In genomic region chr6:32095338-32096086, GRCh38 we compare ENCODE assay signal across 16 cellular contexts. TPM values are rescaled to one million over a fixed set of nuclear protein-coding genes. Genes with fewer than 3 reads are reported as not detected.
A peak's percentile ranks its signal among the peaks of the same experiment; 100 is the strongest.
DNase-seq lines count a peak whose midpoint lies in the region; ATAC-seq and TF ChIP-seq lines count a peak whose summit lies in the region.
"Had no signal": no experiment of that assay in that cellular context is flagged by ENCODE, and none has a peak within 500 bp of the region (broad histone marks: within the 10 kb centered on the region; RNA-seq: fewer than 3 reads in every experiment).

No MANE protein-coding gene starts in this region.

- H3K9me3 Mint-ChIP-seq in natural killer cell treated with Interleukin-12 subunit alpha and Interleukin-12 subunit beta and Interleukin-15 and Interleukin-18, amount 100 ng/mL, for 72 hours: no peaks in the 10 kb centered on the region
- no peaks in the 10 kb centered on the region for H3K9me3 Mint-ChIP-seq in natural killer cell

- H3K4me3 ChIP-seq in brain microvascular endothelial cell (ENCODE audit: low read depth, low read length) (no peak overlapping the region), mesenchymal stem cell (ENCODE audit: insufficient read depth in 1 of 2, low read depth in 1 of 2, low read length in 2 of 2) (no peak overlapping the region)

- no peaks in the 10 kb centered on the region for H3K9me3 ChIP-seq in mesenchymal stem cell (ENCODE audit: control insufficient read depth, low read length)

- DNase-seq in natural killer cell treated with Interleukin-12 subunit alpha and Interleukin-12 subunit beta and Interleukin-15 and Interleukin-18, amount 100 ng/mL, for 72 hours (ENCODE audit: low spot score): no peak
- DNase-seq in natural killer cell: no peak
- DNase-seq in brain microvascular endothelial cell: no peak
- DNase-seq in mesenchymal stem cell: no peak
- DNase-seq in Ammon's horn (ENCODE audit: low spot score): no peak
- DNase-seq in activated CD4-positive, CD25-positive, alpha-beta regulatory T cell (lab: John Stamatoyannopoulos, UW): no peak
- DNase-seq in stimulated activated CD4-positive, alpha-beta T cell treated with anti-CD3 and anti-CD28 coated beads, Interleukin-1b, Interleukin-23, amount 100 ng/mL, for 48 hours: no peak
- DNase-seq in ecto neural progenitor cell (ENCODE audit: low spot score): no peak
- DNase-seq: activated CD8-positive, alpha-beta memory T cell treated with anti-CD3 and anti-CD28 coated beads for 24 hours; activated naive CD4-positive, alpha-beta T cell treated with Interleukin-2 at 50 U/mL for 16 hours; foreskin melanocyte; islet precursor cell; MV-4-11; NCI-H345; T1000 had no signal

- intact Hi-C loops in natural killer cell (cut with micrococcal nuclease): no loop called here

- no peaks in the 10 kb centered on the region for H3K79me1 ChIP-seq in mesenchymal stem cell (replicated peaks; ENCODE audit: low read length, poor library complexity, severe bottlenecking)

- no peak overlapping the region for H2BK120ac ChIP-seq in mesenchymal stem cell (ENCODE audit: low read depth, low read length)

- no peaks in the 10 kb centered on the region for H3K36me3 Mint-ChIP-seq in natural killer cell treated with Interleukin-12 subunit alpha and Interleukin-12 subunit beta and Interleukin-15 and Interleukin-18, amount 100 ng/mL, for 72 hours
- H3K36me3 Mint-ChIP-seq in natural killer cell: no peaks in the 10 kb centered on the region

- TF ChIP-seq CTCF in natural killer cell (IDR thresholded peaks at IDR 0.05) (no peak), brain microvascular endothelial cell (IDR thresholded peaks at IDR 0.05; ENCODE audit: low read depth, low read length, missing control alignments) (peak; percentile 33)

- H2AK5ac ChIP-seq in mesenchymal stem cell (ENCODE audit: low read length, severe bottlenecking): no peak overlapping the region

- H2BK5ac ChIP-seq in mesenchymal stem cell (ENCODE audit: low read depth, low read length, poor library complexity, severe bottlenecking): no peak overlapping the region

- peak overlapping the region; percentile 29 to 37 for H3K4ac ChIP-seq in mesenchymal stem cell (ENCODE audit: low read depth in 1 of 2, low read length in 2 of 2)

- peak overlapping the region in 1 of 2 experiments; percentile 23 for H3K14ac ChIP-seq in mesenchymal stem cell (ENCODE audit: low read length in 2 of 2)

- peaks cover 19 to 36% of the 10 kb centered on the region in 2 donors for H3K27me3 Mint-ChIP-seq in natural killer cell treated with Interleukin-12 subunit alpha and Interleukin-12 subunit beta and Interleukin-15 and Interleukin-18, amount 100 ng/mL, for 72 hours
- H3K27me3 Mint-ChIP-seq in natural killer cell (ENCODE audit: low read depth in 2 of 2): peaks cover 41 to 45% of the 10 kb centered on the region in 2 donors

- H4K91ac ChIP-seq in mesenchymal stem cell (ENCODE audit: low read length): peak overlapping the region; percentile 90

- H3K4me3 Mint-ChIP-seq in natural killer cell treated with Interleukin-12 subunit alpha and Interleukin-12 subunit beta and Interleukin-15 and Interleukin-18, amount 100 ng/mL, for 72 hours: no peak overlapping the region
- H3K4me3 Mint-ChIP-seq in natural killer cell: no peak overlapping the region

- peak overlapping the region in 1 of 2 experiments; percentile 48 for H3K23ac ChIP-seq in mesenchymal stem cell (ENCODE audit: low read length in 2 of 2)

- WGBS in mesenchymal stem cell: 96% methylated on average over 30 of the region's 30 CpGs

- H3K9ac ChIP-seq in mesenchymal stem cell (ENCODE audit: low read length): no peak overlapping the region

- H4K8ac ChIP-seq in mesenchymal stem cell (ENCODE audit: low read length): peak overlapping the region; percentile 29

- H3K27me3 ChIP-seq in brain microvascular endothelial cell (replicated peaks) (peaks cover 52% of the 10 kb centered on the region), mesenchymal stem cell (ENCODE audit: control insufficient read depth in 1 of 2, insufficient read depth in 1 of 2, low read length in 2 of 2) (peaks cover 0 to 60% of the 10 kb centered on the region in 2 experiments)

- H2AFZ ChIP-seq in mesenchymal stem cell (ENCODE audit: low read depth, low read length): no peak overlapping the region

- H3K4me2 ChIP-seq in mesenchymal stem cell (ENCODE audit: low read length, poor library complexity, severe bottlenecking): no peak overlapping the region

- peak overlapping the region; percentile 92 for H2BK12ac ChIP-seq in mesenchymal stem cell (ENCODE audit: low read length in 2 of 2)

- no peak overlapping the region for H2BK15ac ChIP-seq in mesenchymal stem cell (ENCODE audit: low read depth, poor library complexity, severe bottlenecking)

- H3K4me1 Mint-ChIP-seq in natural killer cell treated with Interleukin-12 subunit alpha and Interleukin-12 subunit beta and Interleukin-15 and Interleukin-18, amount 100 ng/mL, for 72 hours (ENCODE audit: low read depth in 2 of 2): peaks cover 0 to 2% of the 10 kb centered on the region in 2 donors
- peaks cover 0 to 4% of the 10 kb centered on the region in 2 donors for H3K4me1 Mint-ChIP-seq in natural killer cell

- H3K27ac Mint-ChIP-seq in natural killer cell treated with Interleukin-12 subunit alpha and Interleukin-12 subunit beta and Interleukin-15 and Interleukin-18, amount 100 ng/mL, for 72 hours: no peak overlapping the region
- no peak overlapping the region for H3K27ac Mint-ChIP-seq in natural killer cell

- in situ Hi-C loops in brain microvascular endothelial cell (cut with HindIII; ENCODE audit: low pct_ligation_motif_present, low sequenced_read_pairs): no loop called here

- H3K36me3 ChIP-seq in brain microvascular endothelial cell (replicated peaks) (no peaks in the 10 kb centered on the region), mesenchymal stem cell (ENCODE audit: control insufficient read depth in 1 of 2, insufficient read depth in 2 of 2, low read depth in 1 of 2, low read length in 2 of 2) (peaks cover 0 to 81% of the 10 kb centered on the region in 2 experiments)

- H3K4me1 ChIP-seq in mesenchymal stem cell (ENCODE audit: control insufficient read depth, insufficient read depth, low read depth, low read length): peaks cover 4% of the 10 kb centered on the region

- peak overlapping the region; percentile 34 to 75 for H3K18ac ChIP-seq in mesenchymal stem cell (ENCODE audit: low read depth in 1 of 2, low read length in 2 of 2)

- peak; percentile 13 to 39 for ATAC-seq in natural killer cell treated with Interleukin-12 subunit alpha and Interleukin-12 subunit beta and Interleukin-15 and Interleukin-18, amount 100 ng/mL, for 72 hours
- ATAC-seq in natural killer cell: no peak

- H3K27ac ChIP-seq in brain microvascular endothelial cell (no peak overlapping the region), mesenchymal stem cell (ENCODE audit: low read length, poor library complexity, severe bottlenecking) (no peak overlapping the region)

RNA-seq across cellular contexts. Expression of gene TNXB, which starts 13.6 kb away (rescaled TPM):
- total RNA-seq in natural killer cell treated with Interleukin-12 subunit alpha and Interleukin-12 subunit beta and Interleukin-15 and Interleukin-18, amount 100 ng/mL, for 72 hours: 1 to 10 TPM; 3.8 to 6.7 TPM
- 10 to 100 TPM; 11.7 to 15.2 (median 13.5) TPM for total RNA-seq in natural killer cell
- polyA plus RNA-seq in mesenchymal stem cell (2013, experiment 1 of 2): 3.9 TPM
- polyA plus RNA-seq in mesenchymal stem cell (2013, experiment 2 of 2): 3.2 TPM

RNA-seq across cellular contexts. Expression of gene ATF6B, which starts 32.5 kb away (rescaled TPM):
- total RNA-seq in natural killer cell treated with Interleukin-12 subunit alpha and Interleukin-12 subunit beta and Interleukin-15 and Interleukin-18, amount 100 ng/mL, for 72 hours: 100 to 1,000 TPM; 125 to 132 TPM
- 100 to 1,000 TPM; 157 to 187 (median 178) TPM for total RNA-seq in natural killer cell
- 68.3 TPM for polyA plus RNA-seq in mesenchymal stem cell (2013, experiment 1 of 2)
- polyA plus RNA-seq in mesenchymal stem cell (2013, experiment 2 of 2): 66.3 TPM

RNA-seq across cellular contexts. Expression of gene FKBPL, which starts 34.6 kb away (rescaled TPM):
- 1 to 10 TPM; 5.5 to 6.0 TPM for total RNA-seq in natural killer cell treated with Interleukin-12 subunit alpha and Interleukin-12 subunit beta and Interleukin-15 and Interleukin-18, amount 100 ng/mL, for 72 hours
- 1 to 10 TPM; 1.8 to 3.2 (median 2.4) TPM for total RNA-seq in natural killer cell
- polyA plus RNA-seq in mesenchymal stem cell (2013, experiment 1 of 2): 4.3 TPM
- polyA plus RNA-seq in mesenchymal stem cell (2013, experiment 2 of 2): 4.3 TPM

RNA-seq across cellular contexts. Expression of gene PRRT1, which starts 56.2 kb away (rescaled TPM):
- under 1 TPM; 0.17 to 0.33 TPM for total RNA-seq in natural killer cell treated with Interleukin-12 subunit alpha and Interleukin-12 subunit beta and Interleukin-15 and Interleukin-18, amount 100 ng/mL, for 72 hours
- under 1 TPM; 0.38 to 0.63 (median 0.54) TPM for total RNA-seq in natural killer cell
- 8.0 TPM for polyA plus RNA-seq in mesenchymal stem cell (2013, experiment 1 of 2)
- 7.9 TPM for polyA plus RNA-seq in mesenchymal stem cell (2013, experiment 2 of 2)
- total RNA-seq: myocyte had no signal

RNA-seq across cellular contexts. Expression of gene CYP21A2, which starts 57.3 kb away (rescaled TPM):
- total RNA-seq in natural killer cell treated with Interleukin-12 subunit alpha and Interleukin-12 subunit beta and Interleukin-15 and Interleukin-18, amount 100 ng/mL, for 72 hours: 1 to 10 TPM in 1 of 2 donors, not detected in 1; 1.3 TPM
- total RNA-seq in natural killer cell: under 1 TPM in 2 of 3 donors, not detected in 1; 0.28 to 0.43 TPM
- 0.17 TPM for polyA plus RNA-seq in mesenchymal stem cell (2013, experiment 1 of 2)
- 0.10 TPM for polyA plus RNA-seq in mesenchymal stem cell (2013, experiment 2 of 2)
- total RNA-seq: myocyte had no signal

Comparison
In these comparisons a context has a peak if more than half of its experiments do, and no peak if none do; other contexts are left out.
1. ATAC-seq: peak in natural killer cell treated with Interleukin-12 subunit alpha and Interleukin-12 subunit beta and Interleukin-15 and Interleukin-18, amount 100 ng/mL, for 72 hours (2 of 2); none in natural killer cell (0 of 3).